16 cellular contexts compared by ENCODE assay signal in genomic region chr1:50697440-50698421, GRCh38.
DNase-seq lines count a peak whose midpoint lies in the region; ATAC-seq, FAIRE-seq and TF ChIP-seq lines count a peak whose summit lies in the region.
"Had no signal": no experiment of that assay in that cellular context is flagged by ENCODE, and none has a peak within 500 bp of the region (broad histone marks: within the 10 kb centered on the region; RNA-seq: fewer than 3 reads in every experiment).

No MANE protein-coding gene starts in this region.

- DNase-seq in H4 (ENCODE audit: low spot score) (peak; percentile 22), WTC11 (ENCODE audit: low spot score) (no peak), hippocampal formation (lab: John Stamatoyannopoulos, UW) (peak; percentile 43 to 89), pons (ENCODE audit: low spot score) (peak; percentile 97), posterior vena cava (ENCODE audit: low spot score) (no peak), NCI-H524 (lab: John Stamatoyannopoulos, UW) (no peak), H54 (ENCODE audit: insufficient read length, low spot score) (no peak)
- DNase-seq: activated CD4-positive, CD25-positive, alpha-beta regulatory T cell treated with anti-CD3 and anti-CD28 coated beads, Interleukin-2, amount 50 U/mL, for 72 hours; activated naive CD8-positive, alpha-beta T cell treated with anti-CD3 and anti-CD28 coated beads, Interleukin-2, amount 10 ng/mL, durations not matched to agents 7 days and 5 days; DMS53; GOT3; NCI-H510A had no signal

- TF ChIP-seq POLR2A in H54 (IDR thresholded peaks at IDR 0.05; ENCODE audit: low read depth, low read length): no peak

- no peak overlapping the region for H3K4me3 Mint-ChIP-seq in WTC11
- H3K4me3 Mint-ChIP-seq: activated naive CD8-positive, alpha-beta T cell treated with anti-CD3 and anti-CD28 coated beads, Interleukin-2, amount 10 ng/mL, durations not matched to agents 7 days and 5 days; mesothelial cell of epicardium; T-helper 1 cell treated with Interleukin-12 subunit alpha and Interleukin-12 subunit beta and Interleukin-4 antibody, amounts not matched to agents 30 μg/mL and 1 μg/mL, for 36 hours had no signal

- H3K4me1 Mint-ChIP-seq in WTC11: peaks cover 48% of the 10 kb centered on the region
- H3K4me1 Mint-ChIP-seq: activated naive CD8-positive, alpha-beta T cell treated with anti-CD3 and anti-CD28 coated beads, Interleukin-2, amount 10 ng/mL, durations not matched to agents 7 days and 5 days had no signal

- no peaks in the 10 kb centered on the region for H3K27me3 Mint-ChIP-seq in WTC11 (ENCODE audit: low read depth)
- H3K27me3 Mint-ChIP-seq: activated naive CD8-positive, alpha-beta T cell treated with anti-CD3 and anti-CD28 coated beads, Interleukin-2, amount 10 ng/mL, durations not matched to agents 7 days and 5 days had no signal

- H3K36me3 Mint-ChIP-seq in WTC11: no peaks in the 10 kb centered on the region
- H3K36me3 Mint-ChIP-seq: mesothelial cell of epicardium had no signal

- TF ChIP-seq CTCF in WTC11 (IDR thresholded peaks at IDR 0.05): no peak

- H3K27ac Mint-ChIP-seq in WTC11: peak overlapping the region; percentile 38; the same call in 1 of the 2 replicates
- H3K27ac Mint-ChIP-seq: activated naive CD8-positive, alpha-beta T cell treated with anti-CD3 and anti-CD28 coated beads, Interleukin-2, amount 10 ng/mL, durations not matched to agents 7 days and 5 days; mesothelial cell of epicardium; T-helper 1 cell treated with Interleukin-12 subunit alpha and Interleukin-12 subunit beta and Interleukin-4 antibody, amounts not matched to agents 30 μg/mL and 1 μg/mL, for 36 hours had no signal

- FAIRE-seq in H54 (lab: Jason Lieb, UNC): no peak
- FAIRE-seq: colon had no signal

- ATAC-seq in WTC11: no peak
- no peak for ATAC-seq in HG03432 (IDR thresholded peaks at IDR 0.05; ENCODE audit: unreplicated experiment)

- CTCF ChIA-PET in WTC11 (lab: Charles Lee): interaction anchor here (0.7 kb wide), 1 partner anchor 77 kb away, joined by 3 read pairs; no protein-coding TSS in a partner anchor

- intact Hi-C loops in posterior vena cava (cut with DNase I): no loop called here

- POLR2A ChIA-PET in WTC11 (lab: Charles Lee): no interaction called here

- no peaks in the 10 kb centered on the region for H3K9me3 Mint-ChIP-seq in WTC11
- H3K9me3 Mint-ChIP-seq: activated naive CD8-positive, alpha-beta T cell treated with anti-CD3 and anti-CD28 coated beads, Interleukin-2, amount 10 ng/mL, durations not matched to agents 7 days and 5 days; mesothelial cell of epicardium; T-helper 1 cell treated with Interleukin-12 subunit alpha and Interleukin-12 subunit beta and Interleukin-4 antibody, amounts not matched to agents 30 μg/mL and 1 μg/mL, for 36 hours had no signal

TF ChIP-seq in WTC11, 78 proteins besides CTCF, POLR2A, EP300 and RAD21:
- TF ChIP-seq AR (CRISPR knock-in tag; IDR thresholded peaks at IDR 0.05) (no peak), ATF1 (CRISPR knock-in tag; IDR thresholded peaks at IDR 0.05) (no peak), ZNF263 (CRISPR knock-in tag; IDR thresholded peaks at IDR 0.05; ENCODE audit: low read depth) (no peak), FOXP1 (CRISPR knock-in tag; IDR thresholded peaks at IDR 0.05; ENCODE audit: borderline replicate concordance) (no peak), MXD4 (CRISPR knock-in tag; IDR thresholded peaks at IDR 0.05; ENCODE audit: borderline replicate concordance) (no peak), ELF4 (CRISPR knock-in tag; IDR thresholded peaks at IDR 0.05; ENCODE audit: low read depth) (no peak), PREB (CRISPR knock-in tag; IDR thresholded peaks at IDR 0.05; ENCODE audit: borderline replicate concordance) (no peak), SMAD3 (CRISPR knock-in tag; IDR thresholded peaks at IDR 0.05; ENCODE audit: borderline replicate concordance) (no peak), ZNF671 (CRISPR knock-in tag; IDR thresholded peaks at IDR 0.05) (no peak), TP53 (CRISPR knock-in tag; IDR thresholded peaks at IDR 0.05) (no peak), ZNF232 (CRISPR knock-in tag; IDR thresholded peaks at IDR 0.05) (no peak), CBFB (CRISPR knock-in tag; IDR thresholded peaks at IDR 0.05; ENCODE audit: low read depth) (no peak), E2F5 (CRISPR knock-in tag; IDR thresholded peaks at IDR 0.05) (no peak), IRF2 (CRISPR knock-in tag; IDR thresholded peaks at IDR 0.05; ENCODE audit: borderline replicate concordance, low read depth) (no peak)
- TF ChIP-seq, protein P1, sequence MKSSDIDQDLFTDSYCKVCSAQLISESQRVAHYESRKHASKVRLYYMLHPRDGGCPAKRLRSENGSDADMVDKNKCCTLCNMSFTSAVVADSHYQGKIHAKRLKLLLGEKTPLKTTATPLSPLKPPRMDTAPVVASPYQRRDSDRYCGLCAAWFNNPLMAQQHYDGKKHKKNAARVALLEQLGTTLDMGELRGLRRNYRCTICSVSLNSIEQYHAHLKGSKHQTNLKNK (CRISPR knock-in tag; IDR thresholded peaks at IDR 0.05): no peak
- TF ChIP-seq, protein P2, sequence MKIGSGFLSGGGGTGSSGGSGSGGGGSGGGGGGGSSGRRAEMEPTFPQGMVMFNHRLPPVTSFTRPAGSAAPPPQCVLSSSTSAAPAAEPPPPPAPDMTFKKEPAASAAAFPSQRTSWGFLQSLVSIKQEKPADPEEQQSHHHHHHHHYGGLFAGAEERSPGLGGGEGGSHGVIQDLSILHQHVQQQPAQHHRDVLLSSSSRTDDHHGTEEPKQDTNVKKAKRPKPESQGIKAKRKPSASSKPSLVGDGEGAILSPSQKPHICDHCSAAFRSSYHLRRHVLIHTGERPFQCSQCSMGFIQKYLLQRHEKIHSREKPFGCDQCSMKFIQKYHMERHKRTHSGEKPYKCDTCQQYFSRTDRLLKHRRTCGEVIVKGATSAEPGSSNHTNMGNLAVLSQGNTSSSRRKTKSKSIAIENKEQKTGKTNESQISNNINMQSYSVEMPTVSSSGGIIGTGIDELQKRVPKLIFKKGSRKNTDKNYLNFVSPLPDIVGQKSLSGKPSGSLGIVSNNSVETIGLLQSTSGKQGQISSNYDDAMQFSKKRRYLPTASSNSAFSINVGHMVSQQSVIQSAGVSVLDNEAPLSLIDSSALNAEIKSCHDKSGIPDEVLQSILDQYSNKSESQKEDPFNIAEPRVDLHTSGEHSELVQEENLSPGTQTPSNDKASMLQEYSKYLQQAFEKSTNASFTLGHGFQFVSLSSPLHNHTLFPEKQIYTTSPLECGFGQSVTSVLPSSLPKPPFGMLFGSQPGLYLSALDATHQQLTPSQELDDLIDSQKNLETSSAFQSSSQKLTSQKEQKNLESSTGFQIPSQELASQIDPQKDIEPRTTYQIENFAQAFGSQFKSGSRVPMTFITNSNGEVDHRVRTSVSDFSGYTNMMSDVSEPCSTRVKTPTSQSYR (CRISPR knock-in tag; IDR thresholded peaks at IDR 0.05): no peak
- TF ChIP-seq, protein P3, sequence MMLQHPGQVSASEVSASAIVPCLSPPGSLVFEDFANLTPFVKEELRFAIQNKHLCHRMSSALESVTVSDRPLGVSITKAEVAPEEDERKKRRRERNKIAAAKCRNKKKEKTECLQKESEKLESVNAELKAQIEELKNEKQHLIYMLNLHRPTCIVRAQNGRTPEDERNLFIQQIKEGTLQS (CRISPR knock-in tag; conservative IDR thresholded peaks at IDR 0.05): no peak

Comparison
In these comparisons a context has a peak if more than half of its experiments do, and no peak if none do; other contexts are left out.
1. DNase-seq: peak in H4 (single experiment), hippocampal formation (2 of 2) and pons (single experiment); none in WTC11 (single experiment), posterior vena cava (single experiment), NCI-H524 (0 of 2) and H54 (single experiment).